ENCODE assay signal across 1 cellular context in genomic region chr22:24791362-24791761, GRCh38.
TF ChIP-seq lines count a peak whose summit lies in the region.

No MANE protein-coding gene starts in this region.

TF ChIP-seq in HepG2, 621 proteins besides CTCF, POLR2A, EP300 and RAD21:
- no peak for TF ChIP-seq ZNF282 (IDR thresholded peaks at IDR 0.05; ENCODE audit: partially characterized antibody)
- no peak for TF ChIP-seq AHR (CRISPR knock-in tag; IDR thresholded peaks at IDR 0.05)
- peak; percentile 89 for TF ChIP-seq ZNF629 (CRISPR knock-in tag; conservative IDR thresholded peaks at IDR 0.05)
TF ChIP-seq in HepG2: peak in this region for 1.
